In the genomic region with DNA sequence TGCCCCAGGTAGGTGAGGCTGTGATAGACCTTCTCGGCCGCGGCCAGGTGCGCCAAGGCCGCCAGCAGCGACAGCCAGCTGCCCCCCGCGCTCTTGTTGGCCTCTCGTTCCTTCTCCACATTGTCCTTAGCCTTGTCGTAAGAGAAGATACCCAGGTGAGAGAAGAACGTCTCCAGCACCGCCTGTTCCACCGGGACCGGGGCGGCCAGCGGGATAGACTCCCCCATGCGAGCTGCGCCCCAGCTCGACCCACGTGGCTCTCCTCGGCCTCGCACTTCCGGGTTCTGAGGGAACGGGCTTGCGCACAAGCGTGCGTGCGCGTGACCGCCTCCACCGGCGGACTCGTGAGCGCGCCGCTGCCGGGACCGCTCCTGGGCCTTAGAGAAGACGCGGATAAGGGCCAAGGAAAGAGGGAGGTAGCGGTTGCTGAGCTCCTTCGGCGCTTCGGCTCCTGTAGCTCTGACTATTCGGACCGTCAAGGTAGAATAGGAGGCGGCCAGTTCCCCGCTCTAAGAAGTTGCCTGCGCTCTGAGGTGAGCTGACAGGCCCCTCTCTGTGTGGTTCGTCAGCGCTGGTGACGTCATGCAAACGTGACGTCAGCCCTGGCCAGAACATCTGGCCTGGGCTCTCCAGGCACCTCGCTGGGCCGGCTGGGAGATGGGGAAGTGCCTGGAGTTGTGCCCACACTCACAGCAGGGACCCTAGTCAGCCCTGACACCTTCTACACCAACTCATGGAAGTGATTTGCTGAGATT, we compare ENCODE assay signal across 1 cellular context.
TF ChIP-seq lines count a peak whose summit lies in the region.

A gene (minus strand): TSS at position 286 of the 755 bp plus-strand sequence. CDS start 59 bp downstream, at position 227.

TF ChIP-seq in GM12878, 131 proteins besides CTCF, POLR2A, EP300 and RAD21 (continued from another document and continues in another):
- TF ChIP-seq, protein P1, sequence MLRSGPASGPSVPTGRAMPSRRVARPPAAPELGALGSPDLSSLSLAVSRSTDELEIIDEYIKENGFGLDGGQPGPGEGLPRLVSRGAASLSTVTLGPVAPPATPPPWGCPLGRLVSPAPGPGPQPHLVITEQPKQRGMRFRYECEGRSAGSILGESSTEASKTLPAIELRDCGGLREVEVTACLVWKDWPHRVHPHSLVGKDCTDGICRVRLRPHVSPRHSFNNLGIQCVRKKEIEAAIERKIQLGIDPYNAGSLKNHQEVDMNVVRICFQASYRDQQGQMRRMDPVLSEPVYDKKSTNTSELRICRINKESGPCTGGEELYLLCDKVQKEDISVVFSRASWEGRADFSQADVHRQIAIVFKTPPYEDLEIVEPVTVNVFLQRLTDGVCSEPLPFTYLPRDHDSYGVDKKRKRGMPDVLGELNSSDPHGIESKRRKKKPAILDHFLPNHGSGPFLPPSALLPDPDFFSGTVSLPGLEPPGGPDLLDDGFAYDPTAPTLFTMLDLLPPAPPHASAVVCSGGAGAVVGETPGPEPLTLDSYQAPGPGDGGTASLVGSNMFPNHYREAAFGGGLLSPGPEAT (IDR thresholded peaks at IDR 0.05; ENCODE audit: low read depth): peak; percentile 54; the same call in 1 of the 2 replicates
- TF ChIP-seq, protein P2, sequence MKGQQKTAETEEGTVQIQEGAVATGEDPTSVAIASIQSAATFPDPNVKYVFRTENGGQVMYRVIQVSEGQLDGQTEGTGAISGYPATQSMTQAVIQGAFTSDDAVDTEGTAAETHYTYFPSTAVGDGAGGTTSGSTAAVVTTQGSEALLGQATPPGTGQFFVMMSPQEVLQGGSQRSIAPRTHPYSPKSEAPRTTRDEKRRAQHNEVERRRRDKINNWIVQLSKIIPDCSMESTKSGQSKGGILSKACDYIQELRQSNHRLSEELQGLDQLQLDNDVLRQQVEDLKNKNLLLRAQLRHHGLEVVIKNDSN (IDR thresholded peaks at IDR 0.05; ENCODE audit: borderline replicate concordance, extremely low read length, insufficient read depth, low read depth, low read length): peak; percentile 89
- TF ChIP-seq ESRRA (IDR thresholded peaks at IDR 0.05; ENCODE audit: low read length) (no peak), FOS (IDR thresholded peaks at IDR 0.05; ENCODE audit: borderline replicate concordance, extremely low read depth, insufficient read length) (no peak), YY1 (IDR thresholded peaks at IDR 0.05; ENCODE audit: low read depth, low read length) (peak; percentile 11; the same call in 1 of the 2 replicates), EED (IDR thresholded peaks at IDR 0.05; ENCODE audit: low read depth) (0 out of 2 replicates have a peak, but pooled peaks have one; percentile 24), ETV6 (conservative IDR thresholded peaks at IDR 0.05 in 1 of 2, IDR thresholded peaks at IDR 0.05 in 1 of 2; ENCODE audit: borderline replicate concordance in 1 of 2, low read depth in 1 of 2) (0 out of 4 replicates have a peak, but pooled peaks of 1 of the 2 experiments have one; percentile 14), MEF2B (IDR thresholded peaks at IDR 0.05; ENCODE audit: partially characterized antibody, poor library complexity, severe bottlenecking) (peak; percentile 34), TBL1XR1 (IDR thresholded peaks at IDR 0.05; ENCODE audit: low read depth, low read length) (no peak), ASH2L (IDR thresholded peaks at IDR 0.05; ENCODE audit: borderline replicate concordance, low read depth) (no peak; the same call in 1 of the 2 replicates), POLR2AphosphoS2 (IDR thresholded peaks at IDR 0.05; ENCODE audit: low read depth, low read length) (peak; percentile 68; the same call in 1 of the 2 replicates), NBN (IDR thresholded peaks at IDR 0.05) (peak; percentile 99), CREB1 (IDR thresholded peaks at IDR 0.05; ENCODE audit: low read depth) (peak; percentile 98), TCF3 (IDR thresholded peaks at IDR 0.05; ENCODE audit: borderline replicate concordance, insufficient read depth, low read depth, low read length) (no peak), GABPA (IDR thresholded peaks at IDR 0.05; ENCODE audit: low read depth) (no peak), NFYA (IDR thresholded peaks at IDR 0.05; ENCODE audit: borderline replicate concordance, low read depth, low read length) (no peak), CREM (IDR thresholded peaks at IDR 0.05; ENCODE audit: low read depth) (peak; percentile 99), RBBP5 (conservative IDR thresholded peaks at IDR 0.05) (no peak), TCF12 (IDR thresholded peaks at IDR 0.05; ENCODE audit: low read depth, low read length) (no peak), HCFC1 (IDR thresholded peaks at IDR 0.05; ENCODE audit: low read length) (peak; percentile 24; the same call in 1 of the 2 replicates), ZNF24 (IDR thresholded peaks at IDR 0.05) (no peak), ZNF217 (IDR thresholded peaks at IDR 0.05) (peak; percentile 41; the same call in 1 of the 2 replicates), MYB (IDR thresholded peaks at IDR 0.05; ENCODE audit: borderline replicate concordance, low read depth, low read length) (no peak), RCOR1 (conservative IDR thresholded peaks at IDR 0.05; ENCODE audit: low read depth, low read length) (no peak), ATF7 (IDR thresholded peaks at IDR 0.05; ENCODE audit: low read depth) (peak; percentile 99), POU2F2 (IDR thresholded peaks at IDR 0.05; ENCODE audit: borderline replicate concordance, low read depth, low read length) (no peak), SREBF1 (IDR thresholded peaks at IDR 0.05; ENCODE audit: low read length) (no peak), GATAD2B (conservative IDR thresholded peaks at IDR 0.05; ENCODE audit: low read depth) (no peak; the same call in none of the 2 replicates), CHD1 (IDR thresholded peaks at IDR 0.05; ENCODE audit: low read depth, low read length) (no peak), BACH1 (IDR thresholded peaks at IDR 0.05; ENCODE audit: borderline replicate concordance) (peak; percentile 38; the same call in 1 of the 2 replicates)
- TF ChIP-seq, protein P3, sequence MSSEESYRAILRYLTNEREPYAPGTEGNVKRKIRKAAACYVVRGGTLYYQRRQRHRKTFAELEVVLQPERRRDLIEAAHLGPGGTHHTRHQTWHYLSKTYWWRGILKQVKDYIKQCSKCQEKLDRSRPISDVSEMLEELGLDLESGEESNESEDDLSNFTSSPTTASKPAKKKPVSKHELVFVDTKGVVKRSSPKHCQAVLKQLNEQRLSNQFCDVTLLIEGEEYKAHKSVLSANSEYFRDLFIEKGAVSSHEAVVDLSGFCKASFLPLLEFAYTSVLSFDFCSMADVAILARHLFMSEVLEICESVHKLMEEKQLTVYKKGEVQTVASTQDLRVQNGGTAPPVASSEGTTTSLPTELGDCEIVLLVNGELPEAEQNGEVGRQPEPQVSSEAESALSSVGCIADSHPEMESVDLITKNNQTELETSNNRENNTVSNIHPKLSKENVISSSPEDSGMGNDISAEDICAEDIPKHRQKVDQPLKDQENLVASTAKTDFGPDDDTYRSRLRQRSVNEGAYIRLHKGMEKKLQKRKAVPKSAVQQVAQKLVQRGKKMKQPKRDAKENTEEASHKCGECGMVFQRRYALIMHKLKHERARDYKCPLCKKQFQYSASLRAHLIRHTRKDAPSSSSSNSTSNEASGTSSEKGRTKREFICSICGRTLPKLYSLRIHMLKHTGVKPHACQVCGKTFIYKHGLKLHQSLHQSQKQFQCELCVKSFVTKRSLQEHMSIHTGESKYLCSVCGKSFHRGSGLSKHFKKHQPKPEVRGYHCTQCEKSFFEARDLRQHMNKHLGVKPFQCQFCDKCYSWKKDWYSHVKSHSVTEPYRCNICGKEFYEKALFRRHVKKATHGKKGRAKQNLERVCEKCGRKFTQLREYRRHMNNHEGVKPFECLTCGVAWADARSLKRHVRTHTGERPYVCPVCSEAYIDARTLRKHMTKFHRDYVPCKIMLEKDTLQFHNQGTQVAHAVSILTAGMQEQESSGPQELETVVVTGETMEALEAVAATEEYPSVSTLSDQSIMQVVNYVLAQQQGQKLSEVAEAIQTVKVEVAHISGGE (CRISPR knock-in tag; IDR thresholded peaks at IDR 0.05): no peak
- TF ChIP-seq, protein P4, sequence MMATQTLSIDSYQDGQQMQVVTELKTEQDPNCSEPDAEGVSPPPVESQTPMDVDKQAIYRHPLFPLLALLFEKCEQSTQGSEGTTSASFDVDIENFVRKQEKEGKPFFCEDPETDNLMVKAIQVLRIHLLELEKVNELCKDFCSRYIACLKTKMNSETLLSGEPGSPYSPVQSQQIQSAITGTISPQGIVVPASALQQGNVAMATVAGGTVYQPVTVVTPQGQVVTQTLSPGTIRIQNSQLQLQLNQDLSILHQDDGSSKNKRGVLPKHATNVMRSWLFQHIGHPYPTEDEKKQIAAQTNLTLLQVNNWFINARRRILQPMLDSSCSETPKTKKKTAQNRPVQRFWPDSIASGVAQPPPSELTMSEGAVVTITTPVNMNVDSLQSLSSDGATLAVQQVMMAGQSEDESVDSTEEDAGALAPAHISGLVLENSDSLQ (IDR thresholded peaks at IDR 0.05): peak; percentile 77
- TF ChIP-seq, protein P5, sequence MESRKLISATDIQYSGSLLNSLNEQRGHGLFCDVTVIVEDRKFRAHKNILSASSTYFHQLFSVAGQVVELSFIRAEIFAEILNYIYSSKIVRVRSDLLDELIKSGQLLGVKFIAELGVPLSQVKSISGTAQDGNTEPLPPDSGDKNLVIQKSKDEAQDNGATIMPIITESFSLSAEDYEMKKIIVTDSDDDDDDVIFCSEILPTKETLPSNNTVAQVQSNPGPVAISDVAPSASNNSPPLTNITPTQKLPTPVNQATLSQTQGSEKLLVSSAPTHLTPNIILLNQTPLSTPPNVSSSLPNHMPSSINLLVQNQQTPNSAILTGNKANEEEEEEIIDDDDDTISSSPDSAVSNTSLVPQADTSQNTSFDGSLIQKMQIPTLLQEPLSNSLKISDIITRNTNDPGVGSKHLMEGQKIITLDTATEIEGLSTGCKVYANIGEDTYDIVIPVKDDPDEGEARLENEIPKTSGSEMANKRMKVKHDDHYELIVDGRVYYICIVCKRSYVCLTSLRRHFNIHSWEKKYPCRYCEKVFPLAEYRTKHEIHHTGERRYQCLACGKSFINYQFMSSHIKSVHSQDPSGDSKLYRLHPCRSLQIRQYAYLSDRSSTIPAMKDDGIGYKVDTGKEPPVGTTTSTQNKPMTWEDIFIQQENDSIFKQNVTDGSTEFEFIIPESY (IDR thresholded peaks at IDR 0.05): no peak
- TF ChIP-seq, protein P6, sequence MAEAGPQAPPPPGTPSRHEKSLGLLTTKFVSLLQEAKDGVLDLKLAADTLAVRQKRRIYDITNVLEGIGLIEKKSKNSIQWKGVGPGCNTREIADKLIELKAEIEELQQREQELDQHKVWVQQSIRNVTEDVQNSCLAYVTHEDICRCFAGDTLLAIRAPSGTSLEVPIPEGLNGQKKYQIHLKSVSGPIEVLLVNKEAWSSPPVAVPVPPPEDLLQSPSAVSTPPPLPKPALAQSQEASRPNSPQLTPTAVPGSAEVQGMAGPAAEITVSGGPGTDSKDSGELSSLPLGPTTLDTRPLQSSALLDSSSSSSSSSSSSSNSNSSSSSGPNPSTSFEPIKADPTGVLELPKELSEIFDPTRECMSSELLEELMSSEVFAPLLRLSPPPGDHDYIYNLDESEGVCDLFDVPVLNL (IDR thresholded peaks at IDR 0.05; ENCODE audit: low read depth, low read length): no peak
- TF ChIP-seq, protein P7, sequence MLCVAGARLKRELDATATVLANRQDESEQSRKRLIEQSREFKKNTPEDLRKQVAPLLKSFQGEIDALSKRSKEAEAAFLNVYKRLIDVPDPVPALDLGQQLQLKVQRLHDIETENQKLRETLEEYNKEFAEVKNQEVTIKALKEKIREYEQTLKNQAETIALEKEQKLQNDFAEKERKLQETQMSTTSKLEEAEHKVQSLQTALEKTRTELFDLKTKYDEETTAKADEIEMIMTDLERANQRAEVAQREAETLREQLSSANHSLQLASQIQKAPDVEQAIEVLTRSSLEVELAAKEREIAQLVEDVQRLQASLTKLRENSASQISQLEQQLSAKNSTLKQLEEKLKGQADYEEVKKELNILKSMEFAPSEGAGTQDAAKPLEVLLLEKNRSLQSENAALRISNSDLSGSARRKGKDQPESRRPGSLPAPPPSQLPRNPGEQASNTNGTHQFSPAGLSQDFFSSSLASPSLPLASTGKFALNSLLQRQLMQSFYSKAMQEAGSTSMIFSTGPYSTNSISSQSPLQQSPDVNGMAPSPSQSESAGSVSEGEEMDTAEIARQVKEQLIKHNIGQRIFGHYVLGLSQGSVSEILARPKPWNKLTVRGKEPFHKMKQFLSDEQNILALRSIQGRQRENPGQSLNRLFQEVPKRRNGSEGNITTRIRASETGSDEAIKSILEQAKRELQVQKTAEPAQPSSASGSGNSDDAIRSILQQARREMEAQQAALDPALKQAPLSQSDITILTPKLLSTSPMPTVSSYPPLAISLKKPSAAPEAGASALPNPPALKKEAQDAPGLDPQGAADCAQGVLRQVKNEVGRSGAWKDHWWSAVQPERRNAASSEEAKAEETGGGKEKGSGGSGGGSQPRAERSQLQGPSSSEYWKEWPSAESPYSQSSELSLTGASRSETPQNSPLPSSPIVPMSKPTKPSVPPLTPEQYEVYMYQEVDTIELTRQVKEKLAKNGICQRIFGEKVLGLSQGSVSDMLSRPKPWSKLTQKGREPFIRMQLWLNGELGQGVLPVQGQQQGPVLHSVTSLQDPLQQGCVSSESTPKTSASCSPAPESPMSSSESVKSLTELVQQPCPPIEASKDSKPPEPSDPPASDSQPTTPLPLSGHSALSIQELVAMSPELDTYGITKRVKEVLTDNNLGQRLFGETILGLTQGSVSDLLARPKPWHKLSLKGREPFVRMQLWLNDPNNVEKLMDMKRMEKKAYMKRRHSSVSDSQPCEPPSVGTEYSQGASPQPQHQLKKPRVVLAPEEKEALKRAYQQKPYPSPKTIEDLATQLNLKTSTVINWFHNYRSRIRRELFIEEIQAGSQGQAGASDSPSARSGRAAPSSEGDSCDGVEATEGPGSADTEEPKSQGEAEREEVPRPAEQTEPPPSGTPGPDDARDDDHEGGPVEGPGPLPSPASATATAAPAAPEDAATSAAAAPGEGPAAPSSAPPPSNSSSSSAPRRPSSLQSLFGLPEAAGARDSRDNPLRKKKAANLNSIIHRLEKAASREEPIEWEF (IDR thresholded peaks at IDR 0.05; ENCODE audit: insufficient replicate concordance, low read depth, low read length): no peak
- TF ChIP-seq, protein P8, sequence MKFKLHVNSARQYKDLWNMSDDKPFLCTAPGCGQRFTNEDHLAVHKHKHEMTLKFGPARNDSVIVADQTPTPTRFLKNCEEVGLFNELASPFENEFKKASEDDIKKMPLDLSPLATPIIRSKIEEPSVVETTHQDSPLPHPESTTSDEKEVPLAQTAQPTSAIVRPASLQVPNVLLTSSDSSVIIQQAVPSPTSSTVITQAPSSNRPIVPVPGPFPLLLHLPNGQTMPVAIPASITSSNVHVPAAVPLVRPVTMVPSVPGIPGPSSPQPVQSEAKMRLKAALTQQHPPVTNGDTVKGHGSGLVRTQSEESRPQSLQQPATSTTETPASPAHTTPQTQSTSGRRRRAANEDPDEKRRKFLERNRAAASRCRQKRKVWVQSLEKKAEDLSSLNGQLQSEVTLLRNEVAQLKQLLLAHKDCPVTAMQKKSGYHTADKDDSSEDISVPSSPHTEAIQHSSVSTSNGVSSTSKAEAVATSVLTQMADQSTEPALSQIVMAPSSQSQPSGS (IDR thresholded peaks at IDR 0.05; ENCODE audit: low read length): peak; percentile 96
- TF ChIP-seq, protein P9, sequence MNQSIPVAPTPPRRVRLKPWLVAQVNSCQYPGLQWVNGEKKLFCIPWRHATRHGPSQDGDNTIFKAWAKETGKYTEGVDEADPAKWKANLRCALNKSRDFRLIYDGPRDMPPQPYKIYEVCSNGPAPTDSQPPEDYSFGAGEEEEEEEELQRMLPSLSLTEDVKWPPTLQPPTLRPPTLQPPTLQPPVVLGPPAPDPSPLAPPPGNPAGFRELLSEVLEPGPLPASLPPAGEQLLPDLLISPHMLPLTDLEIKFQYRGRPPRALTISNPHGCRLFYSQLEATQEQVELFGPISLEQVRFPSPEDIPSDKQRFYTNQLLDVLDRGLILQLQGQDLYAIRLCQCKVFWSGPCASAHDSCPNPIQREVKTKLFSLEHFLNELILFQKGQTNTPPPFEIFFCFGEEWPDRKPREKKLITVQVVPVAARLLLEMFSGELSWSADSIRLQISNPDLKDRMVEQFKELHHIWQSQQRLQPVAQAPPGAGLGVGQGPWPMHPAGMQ (IDR thresholded peaks at IDR 0.05; ENCODE audit: borderline replicate concordance): no peak
